ENCODE assay signal across 8 cellular contexts in the genomic region with DNA sequence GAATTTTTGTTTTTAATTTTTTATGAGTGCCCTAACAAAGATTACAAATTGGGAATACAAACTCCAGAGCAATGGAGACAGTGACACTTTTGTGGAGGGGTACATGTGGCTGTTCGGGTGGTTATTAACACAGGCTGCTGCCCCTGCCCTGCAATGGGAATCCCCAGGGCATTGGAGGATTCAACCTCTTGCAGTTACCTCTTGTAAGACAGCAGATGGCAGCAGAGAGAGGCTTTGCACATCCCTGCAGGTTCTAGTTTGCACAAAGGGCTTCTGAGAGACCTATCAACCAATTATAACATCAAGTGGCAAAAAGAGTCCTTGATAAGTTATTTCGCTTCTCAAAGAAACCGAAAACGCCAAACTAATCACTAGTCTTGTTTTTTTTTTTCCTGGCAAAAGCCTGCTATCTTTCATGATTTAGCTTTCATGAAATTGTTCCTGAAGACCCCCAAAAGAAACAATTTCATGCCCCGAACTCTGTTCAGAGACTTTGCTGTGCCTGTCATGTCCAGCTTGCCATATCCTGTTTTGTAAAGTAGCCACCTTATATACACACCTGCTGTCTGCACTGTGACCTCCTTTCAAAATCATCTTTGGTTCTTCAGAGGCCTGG. TPM values are rescaled to one million over a fixed set of nuclear protein-coding genes. Genes with fewer than 3 reads are reported as not detected.
A peak's percentile ranks its signal among the peaks of the same experiment; 100 is the strongest.
DNase-seq lines count a peak whose midpoint lies in the region; ATAC-seq and TF ChIP-seq lines count a peak whose summit lies in the region.

No MANE protein-coding gene starts in this region.

- no peaks in the 10 kb centered on the region for H3K4me1 ChIP-seq in PC-9 (replicated peaks; ENCODE audit: insufficient read depth)
- H3K4me1 ChIP-seq in heart right ventricle, result peaks cover 0 to 10% (median 3%) of the 10 kb centered on the region in 9 donors

- intact Hi-C loops in PC-9 (cut with micrococcal nuclease; ENCODE audit: unreplicated experiment), result loop anchor here (1.0 kb wide), 1 partner anchor 307 kb away; no protein-coding TSS in a partner anchor
- intact Hi-C loops in heart right ventricle (cut with DNase I), result loop anchor here in 8 of 10 donors (5.0 to 10.0 kb wide), 4 partner anchors 305 to 742 kb away; no protein-coding TSS in a partner anchor

- H3K9me2 ChIP-seq in PC-9 (ENCODE audit: insufficient read depth), result no peaks in the 10 kb centered on the region

- no peak overlapping the region for H3K27ac Mint-ChIP-seq in activated naive CD8-positive, alpha-beta T cell treated with anti-CD3 and anti-CD28 coated beads, Interleukin-2, amount 50 U/mL, for 24 hours

- POLR2A ChIA-PET in PC-9 (lab: Charles Lee; ENCODE audit: unreplicated experiment), result no interaction called here

- no peaks in the 10 kb centered on the region for H3K36me3 ChIP-seq in PC-9 (ENCODE audit: low read depth)
- H3K36me3 ChIP-seq in heart right ventricle, result no peaks in the 10 kb centered on the region

- BruUV-seq in PC-9 (replicated peaks; lab: Mats Ljungman, UMichigan), result no TSS peak

- H3K9me3 Mint-ChIP-seq in activated naive CD8-positive, alpha-beta T cell treated with anti-CD3 and anti-CD28 coated beads, Interleukin-2, amount 50 U/mL, for 24 hours, result no peaks in the 10 kb centered on the region

- no peaks in the 10 kb centered on the region for H4K20me1 ChIP-seq in PC-9 (ENCODE audit: insufficient read depth)

- H3K36me3 Mint-ChIP-seq in activated naive CD8-positive, alpha-beta T cell treated with anti-CD3 and anti-CD28 coated beads, Interleukin-2, amount 50 U/mL, for 24 hours (ENCODE audit: low read depth), result no peaks in the 10 kb centered on the region

- DNase-seq in Daoy (ENCODE audit: low read depth) (peak; percentile 59), LHCN-M2 (ENCODE audit: low read depth) (peak; percentile 71), PC-9 (peak; percentile 17 to 59), heart right ventricle (no peak), putamen (ENCODE audit: low spot score) (peak; percentile 66), T-helper 9 cell (no peak)
- peak; percentile 42 for DNase-seq in activated naive CD8-positive, alpha-beta T cell treated with anti-CD3 and anti-CD28 coated beads, Interleukin-2, amount 50 U/mL, for 24 hours

- no peak overlapping the region for H3K4me3 Mint-ChIP-seq in activated naive CD8-positive, alpha-beta T cell treated with anti-CD3 and anti-CD28 coated beads, Interleukin-2, amount 50 U/mL, for 24 hours

- ATAC-seq in GM21447 (IDR thresholded peaks at IDR 0.05; ENCODE audit: unreplicated experiment) (peak; percentile 80), heart right ventricle (peak; percentile 72 to 87 (median 79))
- ATAC-seq in activated naive CD8-positive, alpha-beta T cell treated with anti-CD3 and anti-CD28 coated beads, Interleukin-2, amount 50 U/mL, for 24 hours, result peak; percentile 90

- no peaks in the 10 kb centered on the region for H3F3A ChIP-seq in PC-9 (ENCODE audit: insufficient read depth, low read depth)

- H3K4me3 ChIP-seq in PC-9, result no peak overlapping the region
- no peak overlapping the region for H3K4me3 ChIP-seq in heart right ventricle

- no peak overlapping the region for H3K27ac ChIP-seq in PC-9
- no peak overlapping the region for H3K27ac ChIP-seq in heart right ventricle

- no peak overlapping the region for H3K4me2 ChIP-seq in PC-9

- H3K27me3 ChIP-seq in PC-9 (ENCODE audit: insufficient read depth, low read depth), result no peaks in the 10 kb centered on the region
- peaks cover 0 to 62% (median 40%) of the 10 kb centered on the region in 7 donors for H3K27me3 ChIP-seq in heart right ventricle

- CTCF ChIA-PET in PC-9 (lab: Charles Lee), result interaction anchor here (0.7 kb wide), 1 partner anchor 307 kb away, joined by 7 read pairs; no protein-coding TSS in a partner anchor

- H3K27me3 Mint-ChIP-seq in activated naive CD8-positive, alpha-beta T cell treated with anti-CD3 and anti-CD28 coated beads, Interleukin-2, amount 50 U/mL, for 24 hours, result peaks cover 39% of the 10 kb centered on the region

- no peaks in the 10 kb centered on the region for H3K79me2 ChIP-seq in PC-9 (ENCODE audit: low read depth)

- TF ChIP-seq CTCF in PC-9 (conservative IDR thresholded peaks at IDR 0.05) (peak; percentile 89), heart right ventricle (IDR thresholded peaks at IDR 0.05) (peak; percentile 60 to 88 (median 81))

- H2AFZ ChIP-seq in PC-9, result no peak overlapping the region

- no peaks in the 10 kb centered on the region for H3K9me3 ChIP-seq in PC-9 (ENCODE audit: insufficient read depth, low read depth)
- no peaks in the 10 kb centered on the region for H3K9me3 ChIP-seq in heart right ventricle

- 19% methylated on average over 5 of the region's 5 CpGs for WGBS in heart right ventricle, 2 donors

- H3K4me1 Mint-ChIP-seq in activated naive CD8-positive, alpha-beta T cell treated with anti-CD3 and anti-CD28 coated beads, Interleukin-2, amount 50 U/mL, for 24 hours, result no peaks in the 10 kb centered on the region

RNA-seq across cellular contexts. Expression of gene GJB2, which starts 10.4 kb away (rescaled TPM):
- total RNA-seq in Daoy (2014; rRNA removed; shearing (Covaris generic)), result 0.77 and 5.3 TPM in 2 replicates
- total RNA-seq in LHCN-M2 (2014; rRNA removed) (0.11 and 0.64 TPM in 2 replicates), PC-9 (2021) (4.2 and 5.5 TPM in 2 replicates), heart right ventricle (under 1 TPM in 9 of 10 donors, not detected in 1; 0.09 to 0.44 (median 0.21) TPM)
- polyA plus RNA-seq in LHCN-M2 (2012), result 0.05 TPM
- under 1 TPM; 0.29 to 0.90 TPM for polyA plus RNA-seq in heart right ventricle

RNA-seq across cellular contexts. Expression of gene GJA3, which starts 21.5 kb away (rescaled TPM):
- 0.89 and 1.4 TPM in 2 replicates for total RNA-seq in Daoy (2014; rRNA removed; shearing (Covaris generic))
- total RNA-seq in LHCN-M2 (2014; rRNA removed), result 0.40 and 0.51 TPM in 2 replicates
- 0.10 TPM for polyA plus RNA-seq in LHCN-M2 (2012)
- total RNA-seq in PC-9 (2021), result 0.15 TPM in 1 of 2 replicates, not detected in the other
- total RNA-seq in heart right ventricle, result 10 to 100 TPM; 14.2 to 30.1 (median 19.4) TPM
- polyA plus RNA-seq in heart right ventricle, result 1 to 10 TPM; 4.0 to 4.3 TPM

RNA-seq across cellular contexts. Expression of gene GJB6, which starts 49.8 kb away (rescaled TPM):
- total RNA-seq in Daoy (2014; rRNA removed; shearing (Covaris generic)), result not detected in 2 replicates
- total RNA-seq in LHCN-M2 (2014; rRNA removed) (not detected in 2 replicates), PC-9 (2021) (not detected in 2 replicates), heart right ventricle (under 1 TPM in 1 of 10 donors, not detected in 9; 0.61 TPM)
- polyA plus RNA-seq in LHCN-M2 (2012), result not detected
- under 1 TPM in 1 of 2 donors, not detected in 1; 0.06 TPM for polyA plus RNA-seq in heart right ventricle

Comparison
In these comparisons a context has a peak if more than half of its experiments do, and no peak if none do; other contexts are left out.
1. DNase-seq: peak in Daoy (single experiment), LHCN-M2 (single experiment), PC-9 (2 of 2), activated naive CD8-positive, alpha-beta T cell treated with anti-CD3 and anti-CD28 coated beads, Interleukin-2, amount 50 U/mL, for 24 hours (single experiment) and putamen (single experiment); none in heart right ventricle (0 of 2) and T-helper 9 cell (single experiment).
2. Peak in every context shown above with its lines, with median percentiles within 50 percentile points of each other: ATAC-seq.